In genomic region chr10:70418229-70418628, GRCh38 we compare ENCODE assay signal across 16 cellular contexts. TPM values are rescaled to one million over a fixed set of nuclear protein-coding genes. Genes with fewer than 3 reads are reported as not detected.
DNase-seq lines count a peak whose midpoint lies in the region; FAIRE-seq and TF ChIP-seq lines count a peak whose summit lies in the region.
"Had no signal": no experiment of that assay in that cellular context is flagged by ENCODE, and none has a peak within 500 bp of the region (broad histone marks: within the 10 kb centered on the region; RNA-seq: fewer than 3 reads in every experiment).

No MANE protein-coding gene starts in this region.

- H3K4me3 Mint-ChIP-seq in astrocyte (ENCODE audit: unreplicated experiment), result no peak overlapping the region
- H3K4me3 Mint-ChIP-seq: activated B cell treated with CpG ODN at 0.5 μM for 24 hours, immature natural killer cell, nephron had no signal

- peaks cover 25% of the 10 kb centered on the region for H3K36me3 Mint-ChIP-seq in astrocyte (ENCODE audit: low read depth, unreplicated experiment)

- H3K27me3 ChIP-seq in astrocyte (ENCODE audit: insufficient read depth, low read length), result no peaks in the 10 kb centered on the region
- H3K27me3 ChIP-seq: SJCRH30, spleen had no signal

- POLR2A ChIA-PET in GM10248 (lab: Yijun Ruan, JAX), result no interaction called here

- H3K9me3 ChIP-seq in astrocyte (ENCODE audit: insufficient read depth, low read depth, low read length), result no peaks in the 10 kb centered on the region
- H3K9me3 ChIP-seq: SJCRH30, spleen had no signal

- peak overlapping the region; percentile 61 for H3K4me2 ChIP-seq in astrocyte (ENCODE audit: low read length)

- CTCF ChIA-PET in GM10248 (lab: Yijun Ruan, JAX), result interaction anchor here (0.9 to 3.1 kb wide), 3 partner anchors 9 to 303 kb away, joined by 3 to 12 read pairs (median 5); no protein-coding TSS in a partner anchor

- peaks cover 10% of the 10 kb centered on the region for H3K4me1 ChIP-seq in astrocyte (ENCODE audit: insufficient read depth, low read length)
- H3K4me1 ChIP-seq: SJCRH30 had no signal

- no peak overlapping the region for H2AFZ ChIP-seq in astrocyte (ENCODE audit: low read depth, low read length)

- DNase-seq in AG10803 (ENCODE audit: low read depth) (peak; percentile 29), GOT3 (lab: John Stamatoyannopoulos, UW) (peak; percentile 18), astrocyte (ENCODE audit: low read depth) (peak; percentile 68), kidney glomerular epithelial cell (lab: John Stamatoyannopoulos, UW) (peak; percentile 5), GM10248 (ENCODE audit: extremely low spot score) (no peak), NCI-H345 treated with DMSO at 0.1 percent for 48 hours (lab: John Stamatoyannopoulos, UW; ENCODE audit: unreplicated experiment) (no peak), NOMO-1 treated with dmso at 0.1 percent for 144 hours (lab: John Stamatoyannopoulos, UW; ENCODE audit: unreplicated experiment) (no peak), NCI-H2107 treated with DMSO at 0.1 percent for 48 hours (lab: John Stamatoyannopoulos, UW; ENCODE audit: unreplicated experiment) (no peak)
- DNase-seq: activated B cell treated with CpG ODN at 0.5 μM for 24 hours; DMS 273 treated with DMSO at 0.1 percent for 48 hours; effector memory CD4-positive, alpha-beta T cell; immature natural killer cell; NCI-H526 treated with DMSO at 0.1 percent for 48 hours; SJCRH30; spleen had no signal

- peaks cover 83% of the 10 kb centered on the region for H4K20me1 ChIP-seq in astrocyte (ENCODE audit: insufficient read depth, low read length)

- H3K27ac ChIP-seq in astrocyte (ENCODE audit: low read depth, low read length), result peak overlapping the region; percentile 48
- H3K27ac ChIP-seq: SJCRH30, spleen had no signal

- no peak for FAIRE-seq in astrocyte (lab: Jason Lieb, UNC)

- peaks cover 17% of the 10 kb centered on the region for H3K4me1 Mint-ChIP-seq in astrocyte (ENCODE audit: low read depth, unreplicated experiment)

- no peak overlapping the region for H3K9ac ChIP-seq in astrocyte (ENCODE audit: low read length)

- H3K9me3 Mint-ChIP-seq in astrocyte (ENCODE audit: unreplicated experiment), result no peaks in the 10 kb centered on the region
- H3K9me3 Mint-ChIP-seq: activated B cell treated with CpG ODN at 0.5 μM for 24 hours, immature natural killer cell, nephron had no signal

- TF ChIP-seq CTCF in AG10803 (conservative IDR thresholded peaks at IDR 0.05; ENCODE audit: low read length) (no peak), astrocyte (IDR thresholded peaks at IDR 0.05; ENCODE audit: insufficient read depth, low read depth, low read length) (no peak), GM10248 (IDR thresholded peaks at IDR 0.05; ENCODE audit: control extremely low read depth, extremely low read depth, low read depth, missing control alignments) (no peak)

- H3K27ac Mint-ChIP-seq in astrocyte (ENCODE audit: unreplicated experiment), result peak overlapping the region; percentile 6
- H3K27ac Mint-ChIP-seq: activated B cell treated with CpG ODN at 0.5 μM for 24 hours, nephron had no signal

- H3K4me3 ChIP-seq in AG10803 (ENCODE audit: low read length), result no peak overlapping the region
- no peak overlapping the region for H3K4me3 ChIP-seq in astrocyte (ENCODE audit: insufficient read depth, low read depth, low read length)
- H3K4me3 ChIP-seq: SJCRH30, spleen had no signal

- peaks cover 15% of the 10 kb centered on the region for H3K36me3 ChIP-seq in astrocyte (ENCODE audit: insufficient read depth, low read length)

- H3K27me3 Mint-ChIP-seq in astrocyte (ENCODE audit: low read depth, unreplicated experiment), result no peaks in the 10 kb centered on the region
- H3K27me3 Mint-ChIP-seq: activated B cell treated with CpG ODN at 0.5 μM for 24 hours had no signal

- H3K79me2 ChIP-seq in astrocyte (ENCODE audit: insufficient read depth, low read length), result peaks cover 64% of the 10 kb centered on the region

RNA-seq across cellular contexts. Expression of gene EIF4EBP2, which starts 14.3 kb away (rescaled TPM):
- 73.2 and 74.0 TPM in 2 replicates for total RNA-seq in astrocyte

RNA-seq across cellular contexts. Expression of gene NODAL, which starts 23.3 kb away (rescaled TPM):
- 0.43 TPM in 1 of 2 replicates, not detected in the other for total RNA-seq in astrocyte
- total RNA-seq: activated B cell treated with CpG ODN at 0.5 μM for 24 hours, SJCRH30, spleen had no signal

RNA-seq across cellular contexts. Expression of gene LRRC20, which starts 35.8 kb away (rescaled TPM):
- 7.4 and 7.8 TPM in 2 replicates for total RNA-seq in astrocyte

Comparison
In these comparisons a context has a peak if more than half of its experiments do, and no peak if none do; other contexts are left out.
1. DNase-seq: peak in AG10803 (single experiment), GOT3 (single experiment), astrocyte (single experiment) and kidney glomerular epithelial cell (single experiment); none in GM10248 (single experiment), NCI-H345 treated with DMSO at 0.1 percent for 48 hours (single experiment), NOMO-1 treated with dmso at 0.1 percent for 144 hours (single experiment) and NCI-H2107 treated with DMSO at 0.1 percent for 48 hours (single experiment).